In genomic region chr2:27428978-27429541, GRCh38 we compare ENCODE assay signal across 8 cellular contexts. TPM values are rescaled to one million over a fixed set of nuclear protein-coding genes. Genes with fewer than 3 reads are reported as not detected.
DNase-seq lines count a peak whose midpoint lies in the region; ATAC-seq and TF ChIP-seq lines count a peak whose summit lies in the region.

No MANE protein-coding gene starts in this region.

- H3K23ac ChIP-seq in neuronal stem cell (ENCODE audit: low read depth, low read length, poor library complexity), result peak overlapping the region; percentile 96

- no peak overlapping the region for H2BK12ac ChIP-seq in neuronal stem cell (ENCODE audit: low read length)

- no peak overlapping the region for H3K4ac ChIP-seq in neuronal stem cell (ENCODE audit: low read length)

- H3K4me1 ChIP-seq in foreskin keratinocyte (peaks cover 10% of the 10 kb centered on the region), neuronal stem cell (ENCODE audit: control insufficient read depth in 2 of 2, insufficient read depth in 1 of 2, low read depth in 1 of 2, low read length in 2 of 2) (peaks cover 2 to 3% of the 10 kb centered on the region in 2 donors)

- peak overlapping the region; percentile 87 for H3K9ac ChIP-seq in neuronal stem cell (ENCODE audit: low read depth, low read length, poor library complexity)

- peak overlapping the region; percentile 71 for H3K4me2 ChIP-seq in neuronal stem cell (ENCODE audit: insufficient read depth, low read length, poor library complexity, severe bottlenecking)

- no peak overlapping the region for H2BK120ac ChIP-seq in neuronal stem cell (ENCODE audit: low read depth, low read length)

- peak overlapping the region; percentile 91 for H2BK5ac ChIP-seq in neuronal stem cell (ENCODE audit: low read length)

- peak; percentile 82 for ATAC-seq in foreskin keratinocyte

- TF ChIP-seq CTCF in GM20000 (IDR thresholded peaks at IDR 0.05; ENCODE audit: extremely low read depth, missing control alignments), result no peak
- TF ChIP-seq CTCF in foreskin keratinocyte (conservative IDR thresholded peaks at IDR 0.05), result no peak

- no peaks in the 10 kb centered on the region for H3K79me1 ChIP-seq in neuronal stem cell (ENCODE audit: low read depth, low read length)

- H3K9me3 ChIP-seq in neuronal stem cell (replicated peaks in 1 of 2; ENCODE audit: control insufficient read depth in 2 of 2, insufficient read depth in 1 of 2, low read depth in 1 of 2, low read length in 2 of 2), result no peaks in the 10 kb centered on the region

- H2BK15ac ChIP-seq in neuronal stem cell (ENCODE audit: low read length), result no peak overlapping the region

- no CpG with 5 or more reads among the region's 51 CpGs for WGBS in neuronal stem cell (ENCODE audit: extremely low coverage in 2 of 2, insufficient read length in 2 of 2, insufficient replicate concordance in 1 of 2), 2 donors

- no peaks in the 10 kb centered on the region for H3K27me3 ChIP-seq in foreskin keratinocyte
- H3K27me3 ChIP-seq in neuronal stem cell (ENCODE audit: control insufficient read depth in 3 of 3, insufficient read depth in 3 of 3, low read depth in 1 of 3, low read length in 3 of 3), result no peaks in the 10 kb centered on the region

- peak overlapping the region; percentile 93 for H2AFZ ChIP-seq in neuronal stem cell (ENCODE audit: low read length)

- peak overlapping the region; percentile 88 for H3K27ac ChIP-seq in foreskin keratinocyte
- H3K27ac ChIP-seq in neuronal stem cell (replicated peaks; ENCODE audit: low read length), result peak overlapping the region; percentile 94
- peak overlapping the region; percentile 95 for H3K27ac ChIP-seq in substantia nigra (ENCODE audit: low read depth, low read length, poor library complexity, severe bottlenecking)

- peak overlapping the region; percentile 75 for H3K14ac ChIP-seq in neuronal stem cell (ENCODE audit: low read length)

- H3K4me3 ChIP-seq in neuronal stem cell (ENCODE audit: low read length in 2 of 2), result peak overlapping the region; percentile 98

- H3K36me3 ChIP-seq in neuronal stem cell (replicated peaks in 1 of 2; ENCODE audit: control insufficient read depth in 2 of 2, insufficient read depth in 2 of 2, low read length in 2 of 2), result peaks cover 9 to 29% of the 10 kb centered on the region in 2 donors

- no peak overlapping the region for H2AK5ac ChIP-seq in neuronal stem cell (ENCODE audit: low read depth, low read length)

- DNase-seq in DMS153 (lab: John Stamatoyannopoulos, UW) (peak; percentile 28), GM20000 (ENCODE audit: low spot score) (peak; percentile 94), HS-27A (ENCODE audit: low read depth) (peak; percentile 40), RPMI7951 (ENCODE audit: low read depth) (peak; percentile 88), foreskin keratinocyte (peak in 1 of 2 donors; percentile 63), neuronal stem cell (ENCODE audit: low spot score) (peak; percentile 79), substantia nigra (lab: John Stamatoyannopoulos, UW) (peak in 44 of 49 donors; percentile 34 to 88 (median 72))
- DNase-seq in activated gamma-delta T cell treated with anti-CD3 and anti-CD28 coated beads, Interleukin-2, amount 50 U/mL, for 16 hours (ENCODE audit: low read depth), result peak; percentile 53

- peak overlapping the region; percentile 99 for H3K18ac ChIP-seq in neuronal stem cell (ENCODE audit: low read length)

- H4K8ac ChIP-seq in neuronal stem cell (ENCODE audit: low read depth, low read length), result no peak overlapping the region

- H4K91ac ChIP-seq in neuronal stem cell (ENCODE audit: low read depth, low read length, poor library complexity), result no peak overlapping the region

RNA-seq across cellular contexts. Expression of gene NRBP1, which starts 0.6 kb away (rescaled TPM):
- 138 and 153 TPM in 2 replicates for total RNA-seq in RPMI7951 (2014; rRNA removed; shearing (Covaris generic))
- 98.5 and 104 TPM in 2 replicates for total RNA-seq in foreskin keratinocyte
- polyA plus RNA-seq in foreskin keratinocyte, result 91.5 and 100 TPM in 2 replicates
- polyA plus RNA-seq in neuronal stem cell (2013, experiment 1 of 2), result 62.2 TPM
- 63.3 TPM for polyA plus RNA-seq in neuronal stem cell (2013, experiment 2 of 2)

RNA-seq across cellular contexts. Expression of gene KRTCAP3, which starts 13.1 kb away (rescaled TPM):
- 0.48 TPM in 1 of 2 replicates, not detected in the other for total RNA-seq in RPMI7951 (2014; rRNA removed; shearing (Covaris generic))
- total RNA-seq in foreskin keratinocyte, result 37.1 and 40.2 TPM in 2 replicates
- polyA plus RNA-seq in foreskin keratinocyte, result 64.1 and 78.3 TPM in 2 replicates
- polyA plus RNA-seq in neuronal stem cell (2013, experiment 1 of 2), result 5.7 TPM
- polyA plus RNA-seq in neuronal stem cell (2013, experiment 2 of 2), result 5.2 TPM

RNA-seq across cellular contexts. Expression of gene PPM1G, which starts 19.7 kb away (rescaled TPM):
- total RNA-seq in RPMI7951 (2014; rRNA removed; shearing (Covaris generic)), result 86.5 and 93.4 TPM in 2 replicates
- total RNA-seq in foreskin keratinocyte, result 128 and 169 TPM in 2 replicates
- polyA plus RNA-seq in foreskin keratinocyte, result 119 and 149 TPM in 2 replicates
- polyA plus RNA-seq in neuronal stem cell (2013, experiment 1 of 2), result 98.8 TPM
- 97.7 TPM for polyA plus RNA-seq in neuronal stem cell (2013, experiment 2 of 2)

RNA-seq across cellular contexts. Expression of gene ZNF513, which starts 48.5 kb away (rescaled TPM):
- total RNA-seq in RPMI7951 (2014; rRNA removed; shearing (Covaris generic)), result 7.9 and 8.8 TPM in 2 replicates
- 10.2 and 12.9 TPM in 2 replicates for total RNA-seq in foreskin keratinocyte
- 13.9 and 14.8 TPM in 2 replicates for polyA plus RNA-seq in foreskin keratinocyte
- 13.7 TPM for polyA plus RNA-seq in neuronal stem cell (2013, experiment 1 of 2)
- 13.4 TPM for polyA plus RNA-seq in neuronal stem cell (2013, experiment 2 of 2)

RNA-seq across cellular contexts. Expression of gene SNX17, which starts 58.6 kb away (rescaled TPM):
- 186 and 191 TPM in 2 replicates for total RNA-seq in RPMI7951 (2014; rRNA removed; shearing (Covaris generic))
- total RNA-seq in foreskin keratinocyte, result 110 and 111 TPM in 2 replicates
- polyA plus RNA-seq in foreskin keratinocyte, result 129 and 132 TPM in 2 replicates
- 31.0 TPM for polyA plus RNA-seq in neuronal stem cell (2013, experiment 1 of 2)
- polyA plus RNA-seq in neuronal stem cell (2013, experiment 2 of 2), result 30.6 TPM

Comparison
In these comparisons a context has a peak if more than half of its experiments do, and no peak if none do; other contexts are left out.
1. RNA of gene KRTCAP3, which starts 13.1 kb away (total RNA-seq): 37.1 to 40.2 TPM in foreskin keratinocyte; 0.48 TPM in RPMI7951; every median in the first group is over 10 times any median in the second.
2. Peak in every context shown above with its lines, with median percentiles within 50 percentile points of each other: H3K27ac ChIP-seq.